In genomic region chr3:8548502-8549300, GRCh38 we compare ENCODE assay signal across 20 cellular contexts. TPM values are rescaled to one million over a fixed set of nuclear protein-coding genes. Genes with fewer than 3 reads are reported as not detected.
DNase-seq lines count a peak whose midpoint lies in the region; ATAC-seq, FAIRE-seq and TF ChIP-seq lines count a peak whose summit lies in the region.
"Had no signal": no experiment of that assay in that cellular context is flagged by ENCODE, and none has a peak within 500 bp of the region (broad histone marks: within the 10 kb centered on the region; RNA-seq: fewer than 3 reads in every experiment).

No MANE protein-coding gene starts in this region.

- TF ChIP-seq CTCF in liver (IDR thresholded peaks at IDR 0.05; ENCODE audit: low read depth, low read length, missing input control): no peak
- TF ChIP-seq CTCF in HepG2 (CRISPR knock-in tag; IDR thresholded peaks at IDR 0.05): no peak
- TF ChIP-seq CTCF in neural progenitor cell (IDR thresholded peaks at IDR 0.05): no peak
- TF ChIP-seq CTCF in MCF 10A (IDR thresholded peaks at IDR 0.05; ENCODE audit: unreplicated experiment): no peak

- peaks cover 10% of the 10 kb centered on the region for H3K4me1 Mint-ChIP-seq in neural progenitor cell
- no peaks in the 10 kb centered on the region for H3K4me1 Mint-ChIP-seq in MCF 10A (ENCODE audit: insufficient read depth, unreplicated experiment)
- H3K4me1 Mint-ChIP-seq: CD8-positive, alpha-beta memory T cell had no signal

- no peak for FAIRE-seq in HepG2 (lab: Jason Lieb, UNC)
- FAIRE-seq: GM12892, H1 had no signal

- no peak overlapping the region for H3K4me3 Mint-ChIP-seq in neural progenitor cell
- no peak overlapping the region for H3K4me3 Mint-ChIP-seq in MCF 10A (ENCODE audit: unreplicated experiment)
- H3K4me3 Mint-ChIP-seq: CD8-positive, alpha-beta memory T cell; HFFc6 had no signal

- WGBS in liver: 84% methylated on average over 17 of the region's 17 CpGs
- 95% methylated on average over 16 of the region's 17 CpGs for WGBS in HepG2 (ENCODE audit: low lambda C conversion rate)

- intact Hi-C loops in HepG2 (cut with micrococcal nuclease; ENCODE audit: unreplicated experiment) (loop anchor here (1.0 kb wide), 1 partner anchor 22 kb away; no protein-coding TSS in a partner anchor), MCF 10A (cut with micrococcal nuclease) (no loop called here)

- in situ Hi-C loops in HepG2 (cut with HindIII; ENCODE audit: extremely low pct_ligation_motif_present, low pct_unique_long_range_greater_than_20kb): no loop called here

- no peaks in the 10 kb centered on the region for H3F3A ChIP-seq in neural progenitor cell (ENCODE audit: low read depth)

- no peaks in the 10 kb centered on the region for H4K20me1 ChIP-seq in HepG2 (ENCODE audit: insufficient read depth, low read length)
- H4K20me1 ChIP-seq in neural progenitor cell (ENCODE audit: low read depth): no peaks in the 10 kb centered on the region
- H4K20me1 ChIP-seq: BLaER1 had no signal

- H3K4me1 ChIP-seq in liver (ENCODE audit: control insufficient read depth in 4 of 4, insufficient read depth in 4 of 4, low read length in 3 of 4): peaks cover 6 to 14% (median 10%) of the 10 kb centered on the region in 4 donors
- H3K4me1 ChIP-seq in HepG2 (ENCODE audit: insufficient read depth, low read length): no peaks in the 10 kb centered on the region
- H3K4me1 ChIP-seq in neural progenitor cell: no peaks in the 10 kb centered on the region
- H3K4me1 ChIP-seq in skeletal muscle tissue (ENCODE audit: control insufficient read depth in 3 of 3, insufficient read depth in 3 of 3, low read length in 3 of 3): peaks cover 48 to 67% (median 61%) of the 10 kb centered on the region in 3 donors
- H3K4me1 ChIP-seq: Caco-2 had no signal

- no peak overlapping the region for H3K4me2 ChIP-seq in HepG2 (ENCODE audit: low read depth, low read length)
- H3K4me2 ChIP-seq in neural progenitor cell: no peak overlapping the region
- H3K4me2 ChIP-seq: BLaER1 had no signal

- H3K27me3 Mint-ChIP-seq in neural progenitor cell (ENCODE audit: insufficient read depth, low read depth) (peaks cover 6% of the 10 kb centered on the region), MCF 10A (ENCODE audit: insufficient read depth, unreplicated experiment) (no peaks in the 10 kb centered on the region)
- H3K27me3 Mint-ChIP-seq: CD8-positive, alpha-beta memory T cell had no signal

- H3K36me3 Mint-ChIP-seq in neural progenitor cell: peaks cover 5% of the 10 kb centered on the region
- no peaks in the 10 kb centered on the region for H3K36me3 Mint-ChIP-seq in MCF 10A (ENCODE audit: insufficient read depth, unreplicated experiment)
- H3K36me3 Mint-ChIP-seq: CD8-positive, alpha-beta memory T cell had no signal

- TF ChIP-seq RAD21 in liver (IDR thresholded peaks at IDR 0.05): no peak
- TF ChIP-seq RAD21 in HepG2 (CRISPR knock-in tag; IDR thresholded peaks at IDR 0.05): no peak

- no peak overlapping the region for H2AFZ ChIP-seq in HepG2 (ENCODE audit: low read length)
- no peak overlapping the region for H2AFZ ChIP-seq in neural progenitor cell (replicated peaks)

- BruUV-seq in HepG2 (replicated peaks; lab: Mats Ljungman, UMichigan) (no TSS peak), MCF 10A (replicated peaks; lab: Mats Ljungman, UMichigan) (no TSS peak)

- no peaks in the 10 kb centered on the region for H3K79me2 ChIP-seq in HepG2 (ENCODE audit: insufficient read depth, low read length)
- no peaks in the 10 kb centered on the region for H3K79me2 ChIP-seq in neural progenitor cell (ENCODE audit: low read depth)

- H3K9me3 Mint-ChIP-seq in neural progenitor cell (no peaks in the 10 kb centered on the region), MCF 10A (ENCODE audit: unreplicated experiment) (no peaks in the 10 kb centered on the region)
- H3K9me3 Mint-ChIP-seq: CD8-positive, alpha-beta memory T cell; HFFc6 had no signal

- H3K27ac ChIP-seq in liver (ENCODE audit: low read depth in 1 of 2, low read length in 2 of 2) (peak overlapping the region; percentile 51 to 52), HepG2 (ENCODE audit: extremely low read length, insufficient read depth, low read length) (no peak overlapping the region), neural progenitor cell (no peak overlapping the region), skeletal muscle tissue (ENCODE audit: low read depth, low read length) (no peak overlapping the region)
- H3K27ac ChIP-seq: 22Rv1, BLaER1 had no signal

- no peak overlapping the region for H3K9ac ChIP-seq in liver (ENCODE audit: low read depth in 1 of 2, low read length in 2 of 2)
- no peak overlapping the region for H3K9ac ChIP-seq in HepG2 (ENCODE audit: insufficient read depth, low read depth, low read length)
- no peak overlapping the region for H3K9ac ChIP-seq in neural progenitor cell
- H3K9ac ChIP-seq in skeletal muscle tissue (ENCODE audit: low read depth in 1 of 3, low read length in 3 of 3): peak overlapping the region in 2 of 3 donors; percentile 8 to 17
- H3K9ac ChIP-seq: BLaER1 had no signal

- no peak for TF ChIP-seq EP300 in HepG2 (IDR thresholded peaks at IDR 0.05; ENCODE audit: low read depth in 2 of 2, low read length in 2 of 2)
- TF ChIP-seq EP300 in HepG2 (CRISPR knock-in tag; IDR thresholded peaks at IDR 0.05; ENCODE audit: borderline replicate concordance): no peak

- peak overlapping the region; percentile 90 for H3K27ac Mint-ChIP-seq in neural progenitor cell
- no peak overlapping the region for H3K27ac Mint-ChIP-seq in MCF 10A (ENCODE audit: low read depth, unreplicated experiment)
- H3K27ac Mint-ChIP-seq: CD8-positive, alpha-beta memory T cell; HFFc6 had no signal

- H3K9me3 ChIP-seq in liver (ENCODE audit: control insufficient read depth in 4 of 4, low read length in 3 of 4) (no peaks in the 10 kb centered on the region), HepG2 (ENCODE audit: low read length) (no peaks in the 10 kb centered on the region), neural progenitor cell (ENCODE audit: low read depth) (no peaks in the 10 kb centered on the region), skeletal muscle tissue (ENCODE audit: control insufficient read depth in 3 of 3, low read length in 3 of 3) (no peaks in the 10 kb centered on the region)
- H3K9me3 ChIP-seq: BLaER1, Caco-2 had no signal

- CTCF ChIA-PET in HepG2 (lab: Yijun Ruan, JAX; ENCODE audit: low intra/inter-chr PET ratio, low total read pairs): no interaction called here
- CTCF ChIA-PET in MCF 10A (lab: Yijun Ruan, JAX): no interaction called here

- H3K27me3 ChIP-seq in liver (ENCODE audit: control insufficient read depth in 4 of 4, insufficient read depth in 4 of 4, low read length in 3 of 4): no peaks in the 10 kb centered on the region
- no peaks in the 10 kb centered on the region for H3K27me3 ChIP-seq in HepG2 (ENCODE audit: control insufficient read depth in 1 of 2, insufficient read depth in 2 of 2, low read length in 2 of 2)
- H3K27me3 ChIP-seq in neural progenitor cell: no peaks in the 10 kb centered on the region
- H3K27me3 ChIP-seq in skeletal muscle tissue (ENCODE audit: control insufficient read depth in 3 of 3, insufficient read depth in 3 of 3, low read length in 3 of 3): no peaks in the 10 kb centered on the region
- H3K27me3 ChIP-seq: BLaER1 had no signal

- POLR2A ChIA-PET in HepG2 (lab: Yijun Ruan, JAX): no interaction called here
- POLR2A ChIA-PET in MCF 10A (lab: Yijun Ruan, JAX): interaction anchor here (0.6 kb wide), 1 partner anchor 23 kb away, joined by 3 read pairs; no protein-coding TSS in a partner anchor

- H3K4me3 ChIP-seq in liver (ENCODE audit: low read depth in 1 of 3, low read length in 3 of 3) (no peak overlapping the region), HepG2 (replicated peaks in 1 of 3; ENCODE audit: insufficient read depth in 1 of 3, low read depth in 2 of 3, low read length in 3 of 3) (no peak overlapping the region), neural progenitor cell (no peak overlapping the region), skeletal muscle tissue (ENCODE audit: low read length in 3 of 3) (no peak overlapping the region)
- H3K4me3 ChIP-seq: BLaER1 had no signal

- ATAC-seq in HepG2 (no peak), GM21360 (IDR thresholded peaks at IDR 0.05; ENCODE audit: unreplicated experiment) (no peak), HG03460 (IDR thresholded peaks at IDR 0.05; ENCODE audit: unreplicated experiment) (no peak), HG03342 (IDR thresholded peaks at IDR 0.05; ENCODE audit: unreplicated experiment) (no peak)

- no peak for TF ChIP-seq POLR2A in HepG2 (IDR thresholded peaks at IDR 0.05; ENCODE audit: insufficient read depth in 1 of 2, low read depth in 2 of 2, low read length in 2 of 2)

- no peaks in the 10 kb centered on the region for H3K36me3 ChIP-seq in liver (ENCODE audit: control insufficient read depth in 4 of 4, insufficient read depth in 3 of 4, low read depth in 1 of 4, low read length in 3 of 4)
- peaks cover 4 to 7% of the 10 kb centered on the region in 2 experiments; a peak in 1 of 5 replicates for H3K36me3 ChIP-seq in HepG2 (replicated peaks in 1 of 2; ENCODE audit: control insufficient read depth in 1 of 2, insufficient read depth in 2 of 2, low read length in 2 of 2)
- H3K36me3 ChIP-seq in neural progenitor cell: no peaks in the 10 kb centered on the region
- H3K36me3 ChIP-seq in skeletal muscle tissue (ENCODE audit: control insufficient read depth in 3 of 3, insufficient read depth in 3 of 3, low read length in 3 of 3): peaks cover 62 to 71% (median 70%) of the 10 kb centered on the region in 3 donors
- H3K36me3 ChIP-seq: BLaER1 had no signal

- DNase-seq in HepG2 (ENCODE audit: low spot score): no peak
- DNase-seq in neural progenitor cell (ENCODE audit: low spot score): no peak
- no peak for DNase-seq in MCF 10A (ENCODE audit: unreplicated experiment)
- DNase-seq: AML-193; Caco-2; CD8-positive, alpha-beta memory T cell; DND-41; GDM1; HCEC 1CT; HFFc6; IMR-90 had no signal

RNA-seq across cellular contexts. Expression of gene LMCD1, which starts 47.1 kb away (rescaled TPM):
- total RNA-seq in liver (1 to 10 TPM; 5.2 to 8.3 TPM), HepG2 (2016; rRNA removed; fragmentation: Illumina TruSeq; extraction: Trizol) (6.1 and 6.2 TPM in 2 replicates), neural progenitor cell (ENCODE audit: low replicate concordance) (0.15 TPM in 1 of 2 replicates, not detected in the other), skeletal muscle tissue (35.0 TPM), MCF 10A (2022) (0.63 and 0.83 TPM in 2 replicates)
- polyA plus RNA-seq in liver (1 to 10 TPM; 3.1 to 6.8 TPM), HepG2 (2011; rRNA removed) (6.1 and 7.1 TPM in 2 replicates)
- 1.7 and 2.4 TPM in 2 replicates for total RNA-seq in HepG2 (2016; cell fraction: cytosol; rRNA removed; fragmentation: Illumina TruSeq; extraction: Trizol; ENCODE audit: low read depth)
- total RNA-seq in HepG2 (2016; cell fraction: insoluble cytoplasmic fraction; rRNA removed; fragmentation: Illumina TruSeq; extraction: Trizol): 5.4 and 5.9 TPM in 2 replicates
- total RNA-seq in HepG2 (2016; cell fraction: membrane; rRNA removed; fragmentation: Illumina TruSeq; extraction: Trizol): 4.3 and 4.7 TPM in 2 replicates
- total RNA-seq in HepG2 (2016; cell fraction: nucleus; rRNA removed; fragmentation: Illumina TruSeq; extraction: Trizol): 3.8 and 6.4 TPM in 2 replicates
- 5.3 and 8.6 TPM in 2 replicates for polyA plus RNA-seq in HepG2 (2011; cell fraction: cytosol; rRNA removed)
- 4.5 and 4.6 TPM in 2 replicates for polyA plus RNA-seq in HepG2 (2011; cell fraction: nucleus; rRNA removed)
- 8.2 and 10.5 TPM in 2 replicates for polyA plus RNA-seq in HepG2 (2012)
- polyA plus RNA-seq in HepG2 (2016; cell fraction: cytosol; fragmentation: Illumina TruSeq; extraction: Trizol; ENCODE audit: low read depth): 1.5 and 2.2 TPM in 2 replicates
- polyA plus RNA-seq in HepG2 (2016; cell fraction: insoluble cytoplasmic fraction; fragmentation: Illumina TruSeq; extraction: Trizol; ENCODE audit: low read depth): 6.6 and 6.8 TPM in 2 replicates
- 3.0 and 3.5 TPM in 2 replicates for polyA plus RNA-seq in HepG2 (2016; cell fraction: membrane; fragmentation: Illumina TruSeq; extraction: Trizol; ENCODE audit: low read depth)
- 3.4 and 4.0 TPM in 2 replicates for polyA plus RNA-seq in HepG2 (2016; cell fraction: nucleus; fragmentation: Illumina TruSeq; extraction: Trizol; ENCODE audit: insufficient read depth, low read depth)
- polyA minus RNA-seq in HepG2 (2011; rRNA and poly(A)+ RNA removed; ENCODE audit: low replicate concordance): 0.09 and 5.2 TPM in 2 replicates
- polyA minus RNA-seq in HepG2 (2011; cell fraction: cytosol; rRNA and poly(A)+ RNA removed): 3.3 and 4.0 TPM in 2 replicates
- 4.4 and 9.5 TPM in 2 replicates for polyA minus RNA-seq in HepG2 (2011; cell fraction: nucleus; rRNA and poly(A)+ RNA removed)

Comparison
In these comparisons a context has a peak if more than half of its experiments do, and no peak if none do; other contexts are left out.
1. H3K27ac ChIP-seq: peak in liver (2 of 2); none in HepG2 (single experiment), neural progenitor cell (single experiment) and skeletal muscle tissue (single experiment).
2. H3K9ac ChIP-seq: peak in skeletal muscle tissue (2 of 3); none in liver (0 of 2), HepG2 (single experiment) and neural progenitor cell (single experiment).